In the genomic region with DNA sequence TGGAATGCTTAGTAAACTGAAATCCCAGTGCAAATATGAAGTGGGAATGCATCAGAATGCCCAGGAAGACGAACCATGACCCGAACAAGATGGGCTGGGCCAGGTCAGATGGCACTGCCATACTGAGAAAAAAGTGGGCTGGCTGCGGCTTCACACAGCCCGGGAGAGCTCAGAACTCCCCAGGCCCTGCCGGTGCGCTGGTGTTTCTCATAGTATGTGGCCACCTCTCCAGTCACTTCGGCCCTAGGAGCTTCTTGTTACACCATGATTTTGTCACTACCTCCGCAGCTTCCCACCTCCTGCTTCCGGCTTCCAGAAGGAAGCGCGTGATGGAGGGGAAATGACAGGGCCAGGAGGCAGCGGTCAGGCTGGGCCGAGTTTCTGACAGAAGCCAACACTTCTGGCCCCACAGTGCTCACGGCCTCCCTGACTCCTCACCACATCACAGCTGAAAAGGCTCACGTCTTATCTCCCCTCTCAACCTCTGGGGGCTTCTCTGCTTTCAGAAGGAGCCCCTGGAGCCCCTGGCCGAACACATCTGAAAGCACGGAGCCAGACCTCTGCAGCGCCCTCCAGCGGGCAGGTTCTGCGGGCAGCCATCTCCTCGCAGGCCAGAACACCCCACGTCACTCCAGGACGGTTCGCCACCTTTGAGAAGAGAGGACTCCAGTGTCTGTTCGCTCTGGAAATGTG, we compare ENCODE assay signal across 8 cellular contexts. TPM values are rescaled to one million over a fixed set of nuclear protein-coding genes. Genes with fewer than 3 reads are reported as not detected.
DNase-seq lines count a peak whose midpoint lies in the region; TF ChIP-seq lines count a peak whose summit lies in the region.

No MANE protein-coding gene starts in this region.

- TF ChIP-seq CTCF in GM06990 (IDR thresholded peaks at IDR 0.05; ENCODE audit: insufficient read depth, low read length, poor library complexity, severe bottlenecking) (peak; percentile 68), WERI-Rb-1 (IDR thresholded peaks at IDR 0.05; ENCODE audit: low read depth, low read length) (peak; percentile 30; the same call in 1 of the 2 replicates), progenitor cell of endocrine pancreas (IDR thresholded peaks at IDR 0.05; ENCODE audit: unreplicated experiment) (peak; percentile 31)

- H3K27me3 Mint-ChIP-seq in progenitor cell of endocrine pancreas: no peaks in the 10 kb centered on the region

- H3K4me3 ChIP-seq in GM06990 (replicated peaks; ENCODE audit: low read depth, low read length) (no peak overlapping the region; the same call in 1 of the 2 replicates), WERI-Rb-1 (ENCODE audit: low read depth, low read length) (no peak overlapping the region), duodenal mucosa (ENCODE audit: low read depth in 1 of 2, low read length in 2 of 2) (no peak overlapping the region)

- DNase-seq in GM06990 (ENCODE audit: extremely low read depth, insufficient read length) (no peak), WERI-Rb-1 (no peak), progenitor cell of endocrine pancreas (ENCODE audit: low spot score, unreplicated experiment) (no peak), HCEC 1CT (no peak), HEK293T (ENCODE audit: extremely low spot score) (no peak), H4 (ENCODE audit: low spot score) (no peak), NCI-H510A treated with DMSO at 0.1 percent for 48 hours (lab: John Stamatoyannopoulos, UW) (no peak)

- CTCF ChIA-PET in HEK293T (lab: Yijun Ruan, JAX): interaction anchor here (0.6 kb wide), 1 partner anchor 84 kb away, joined by 3 read pairs; no protein-coding TSS in a partner anchor

- H3K9me3 ChIP-seq in WERI-Rb-1 (ENCODE audit: severe bottlenecking) (no peaks in the 10 kb centered on the region), duodenal mucosa (ENCODE audit: control insufficient read depth in 1 of 2, low read length in 2 of 2) (no peaks in the 10 kb centered on the region)

- peak overlapping the region; percentile 53 to 60 for H3K9ac ChIP-seq in duodenal mucosa (ENCODE audit: low read depth in 1 of 2, low read length in 2 of 2)

- H3K27me3 ChIP-seq in GM06990 (replicated peaks; ENCODE audit: control insufficient read depth, insufficient read depth, low read length) (no peaks in the 10 kb centered on the region), WERI-Rb-1 (ENCODE audit: insufficient read depth, low read depth, severe bottlenecking) (no peaks in the 10 kb centered on the region), duodenal mucosa (ENCODE audit: control insufficient read depth in 1 of 2, insufficient read depth in 2 of 2, low read length in 2 of 2) (no peaks in the 10 kb centered on the region)

- H3K27ac Mint-ChIP-seq in progenitor cell of endocrine pancreas: peak overlapping the region; percentile 13

- no peaks in the 10 kb centered on the region for H3K36me3 Mint-ChIP-seq in progenitor cell of endocrine pancreas (ENCODE audit: insufficient read depth)

- H3K9me3 Mint-ChIP-seq in progenitor cell of endocrine pancreas (ENCODE audit: low read depth): no peaks in the 10 kb centered on the region

- H3K27ac ChIP-seq in WERI-Rb-1 (no peak overlapping the region), duodenal mucosa (ENCODE audit: low read depth, low read length) (no peak overlapping the region)

- no peaks in the 10 kb centered on the region for H3K36me3 ChIP-seq in GM06990 (ENCODE audit: control insufficient read depth, insufficient read depth, low read length)
- H3K36me3 ChIP-seq in WERI-Rb-1: no peaks in the 10 kb centered on the region
- no peaks in the 10 kb centered on the region for H3K36me3 ChIP-seq in duodenal mucosa (ENCODE audit: control insufficient read depth in 1 of 2, insufficient read depth in 2 of 2, low read length in 2 of 2)

- peaks cover 65 to 69% of the 10 kb centered on the region in 2 donors for H3K4me1 ChIP-seq in duodenal mucosa (ENCODE audit: control insufficient read depth in 1 of 2, insufficient read depth in 2 of 2, low read length in 2 of 2)

- H3K4me1 Mint-ChIP-seq in progenitor cell of endocrine pancreas (ENCODE audit: low read depth): peaks cover 52% of the 10 kb centered on the region

- POLR2A ChIA-PET in HEK293T (lab: Yijun Ruan, JAX): no interaction called here

- H3K4me3 Mint-ChIP-seq in progenitor cell of endocrine pancreas (ENCODE audit: low read depth): no peak overlapping the region

TF ChIP-seq in HEK293T, 16 proteins besides CTCF, POLR2A, EP300 and RAD21:
- TF ChIP-seq FOXA1 (IDR thresholded peaks at IDR 0.05) (no peak), TARDBP (IDR thresholded peaks at IDR 0.05) (no peak), ELF4 (IDR thresholded peaks at IDR 0.05) (no peak), FOXM1 (IDR thresholded peaks at IDR 0.05; ENCODE audit: borderline replicate concordance) (no peak), CTBP1 (IDR thresholded peaks at IDR 0.05; ENCODE audit: borderline replicate concordance) (no peak)

RNA-seq across cellular contexts. Expression of a gene that starts 30.7 kb away (rescaled TPM):
- total RNA-seq in progenitor cell of endocrine pancreas: 149 and 150 TPM in 2 replicates
- total RNA-seq in H4 (2014; rRNA removed; shearing (Covaris generic)): 585 and 634 TPM in 2 replicates

RNA-seq across cellular contexts. Expression of a gene that starts 39.7 kb away (rescaled TPM):
- 25.6 and 30.5 TPM in 2 replicates for total RNA-seq in progenitor cell of endocrine pancreas
- 31.9 and 34.2 TPM in 2 replicates for total RNA-seq in H4 (2014; rRNA removed; shearing (Covaris generic))
